1 cellular context compared by ENCODE assay signal in genomic region chr1:168348146-168348709, GRCh38.
TF ChIP-seq lines count a peak whose summit lies in the region.

No MANE protein-coding gene starts in this region.

TF ChIP-seq in K562, 482 proteins besides CTCF, POLR2A, EP300 and RAD21 (continues in another document):
- TF ChIP-seq MGA (IDR thresholded peaks at IDR 0.05) (no peak), SREBF1 (IDR thresholded peaks at IDR 0.05; ENCODE audit: borderline replicate concordance, low read depth, low read length) (no peak), ZNF512 (tag; IDR thresholded peaks at IDR 0.05) (peak; percentile 88), KDM5B (IDR thresholded peaks at IDR 0.05; ENCODE audit: insufficient replicate concordance, low read depth, low read length) (no peak), ZNF408 (CRISPR knock-in tag; IDR thresholded peaks at IDR 0.05; ENCODE audit: low read depth) (no peak), ZNF780A (CRISPR knock-in tag; IDR thresholded peaks at IDR 0.05) (no peak), SMARCE1 (IDR thresholded peaks at IDR 0.05) (peak; percentile 43; the same call in 1 of the 2 replicates), BCOR (IDR thresholded peaks at IDR 0.05) (0 out of 2 replicates have a peak, but pooled peaks have one; percentile 20), MNT (conservative IDR thresholded peaks at IDR 0.05) (0 out of 4 replicates have a peak, but pooled peaks have one; percentile 26 to 27), ZC3H8 (IDR thresholded peaks at IDR 0.05) (0 out of 2 replicates have a peak, but pooled peaks have one; percentile 68), DIDO1 (tag; IDR thresholded peaks at IDR 0.05; ENCODE audit: low read depth) (peak; percentile 48; the same call in 1 of the 2 replicates), TRIM24 (IDR thresholded peaks at IDR 0.05) (peak; percentile 27 to 42; a peak in 1 of 4 replicates), ZNF280B (CRISPR knock-in tag; IDR thresholded peaks at IDR 0.05) (no peak), ASH1L (IDR thresholded peaks at IDR 0.05; ENCODE audit: borderline replicate concordance, low read depth, partially characterized antibody) (peak; percentile 60), CCAR2 (IDR thresholded peaks at IDR 0.05; ENCODE audit: low read depth, low read length) (no peak), UBTF (IDR thresholded peaks at IDR 0.05; ENCODE audit: borderline replicate concordance in 1 of 2, low read depth in 2 of 2, low read length in 2 of 2) (no peak), FOXJ2 (tag; IDR thresholded peaks at IDR 0.05) (0 out of 2 replicates have a peak, but pooled peaks have one; percentile 32), SMARCA4 (IDR thresholded peaks at IDR 0.05) (peak; percentile 23; the same call in 1 of the 2 replicates), RBM34 (IDR thresholded peaks at IDR 0.05; ENCODE audit: borderline replicate concordance, insufficient read depth, low read length) (no peak), KAT8 (IDR thresholded peaks at IDR 0.05; ENCODE audit: low read depth) (0 out of 2 replicates have a peak, but pooled peaks have one; percentile 17), THAP12 (CRISPR knock-in tag; IDR thresholded peaks at IDR 0.05) (no peak), NBN (IDR thresholded peaks at IDR 0.05; ENCODE audit: low read depth) (0 out of 2 replicates have a peak, but pooled peaks have one; percentile 70), NFATC3 (IDR thresholded peaks at IDR 0.05) (peak; percentile 71; the same call in 1 of the 2 replicates), BRF2 (IDR thresholded peaks at IDR 0.05; ENCODE audit: borderline replicate concordance, insufficient read depth, insufficient read length) (no peak), MBD1 (CRISPR knock-in tag; IDR thresholded peaks at IDR 0.05) (no peak), ESRRB (CRISPR knock-in tag; IDR thresholded peaks at IDR 0.05; ENCODE audit: borderline replicate concordance) (no peak), DPF2 (IDR thresholded peaks at IDR 0.05) (peak; percentile 41; the same call in 1 of the 2 replicates), NFE2 (IDR thresholded peaks at IDR 0.05; ENCODE audit: low read depth) (no peak), MEIS2 (IDR thresholded peaks at IDR 0.05; ENCODE audit: partially characterized antibody) (no peak), SMAD2 (IDR thresholded peaks at IDR 0.05; ENCODE audit: low read depth, low read length) (no peak), FOXM1 (IDR thresholded peaks at IDR 0.05; ENCODE audit: low read depth) (peak; percentile 96), FOXM1 (CRISPR knock-in tag; IDR thresholded peaks at IDR 0.05; ENCODE audit: low read depth) (no peak), PURB (CRISPR knock-in tag; IDR thresholded peaks at IDR 0.05; ENCODE audit: low read depth) (no peak)
